In the genomic region with DNA sequence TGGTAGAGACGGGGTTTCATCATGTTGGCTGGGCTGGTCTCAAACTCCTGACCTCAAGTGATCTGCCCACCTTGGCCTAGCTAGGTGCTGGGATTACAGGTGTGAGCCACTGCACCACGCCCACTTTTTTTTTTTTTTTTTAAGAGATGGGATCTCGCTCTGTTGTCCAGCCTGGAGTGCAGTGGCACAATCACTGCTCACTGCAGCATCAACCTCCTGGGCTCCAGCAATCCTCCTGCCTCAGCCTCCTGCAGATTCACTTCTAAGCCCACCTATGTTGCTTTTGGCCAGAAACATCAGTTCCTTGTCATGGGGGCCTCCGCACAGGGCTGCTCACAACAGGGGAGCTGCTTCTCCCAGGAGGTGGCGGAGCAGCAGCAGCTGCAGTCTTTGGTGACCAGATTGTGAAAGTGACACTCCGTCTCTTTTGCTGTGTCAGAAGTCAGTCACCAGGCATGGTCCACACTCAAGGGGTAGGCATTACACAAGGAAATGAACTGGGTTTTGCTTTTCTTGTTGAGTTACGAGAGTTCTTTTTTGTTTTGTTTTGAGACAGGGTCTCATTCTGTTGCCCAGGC, we compare ENCODE assay signal across 14 cellular contexts. TPM values are rescaled to one million over a fixed set of nuclear protein-coding genes. Genes with fewer than 3 reads are reported as not detected.
DNase-seq lines count a peak whose midpoint lies in the region; ATAC-seq and TF ChIP-seq lines count a peak whose summit lies in the region.
"Had no signal": no experiment of that assay in that cellular context is flagged by ENCODE, and none has a peak within 500 bp of the region (broad histone marks: within the 10 kb centered on the region; RNA-seq: fewer than 3 reads in every experiment).

No MANE protein-coding gene starts in this region.

- ATAC-seq in activated CD4-positive, alpha-beta T cell treated with anti-CD3 and anti-CD28 coated beads for 36 hours, result peak; percentile 41

- intact Hi-C loops in activated CD4-positive, alpha-beta T cell treated with anti-CD3 and anti-CD28 coated beads for 36 hours (cut with DNase I, micrococcal nuclease), result loop anchor here (1.0 to 5.0 kb wide), 10 partner anchors 9 to 244 kb away; partner anchors contain the start of genes CAPN15 (in 1 of the 2), DECR2 (in 1 of the 2), METTL26 (in 1 of the 2) and RAB11FIP3 (in 1 of the 2)

- peaks cover 22% of the 10 kb centered on the region for H3K4me1 Mint-ChIP-seq in activated CD4-positive, alpha-beta T cell treated with anti-CD3 and anti-CD28 coated beads for 36 hours
- H3K4me1 Mint-ChIP-seq in IgD-negative memory B cell, result peaks cover 13 to 24% (median 18%) of the 10 kb centered on the region in 3 donors
- H3K4me1 Mint-ChIP-seq in HFFc6 (ENCODE audit: low read depth), result peaks cover 20% of the 10 kb centered on the region

- H3K9me3 ChIP-seq in neuronal stem cell (replicated peaks in 1 of 2; ENCODE audit: control insufficient read depth in 2 of 2, insufficient read depth in 1 of 2, low read depth in 1 of 2, low read length in 2 of 2) (peaks cover 0 to 3% of the 10 kb centered on the region in 2 donors), hepatocyte (ENCODE audit: low read depth) (no peaks in the 10 kb centered on the region)
- H3K9me3 ChIP-seq: right atrium auricular region, tibial artery had no signal

- CTCF ChIA-PET in activated CD4-positive, alpha-beta T cell treated with anti-CD3 and anti-CD28 coated beads for 36 hours (lab: Charles Lee), result interaction anchor here (0.7 to 1.8 kb wide), 8 partner anchors 11 to 320 kb away, joined by 3 to 12 read pairs (median 3); partner anchors contain the start of gene MRPL28

- no peak overlapping the region for H4K91ac ChIP-seq in neuronal stem cell (ENCODE audit: low read depth, low read length, poor library complexity)

- H4K20me1 ChIP-seq in hepatocyte (ENCODE audit: insufficient read depth, poor library complexity, severe bottlenecking), result no peaks in the 10 kb centered on the region

- no peak for TF ChIP-seq CTCF in HFFc6 (IDR thresholded peaks at IDR 0.05)
- TF ChIP-seq CTCF in hepatocyte (IDR thresholded peaks at IDR 0.05; ENCODE audit: poor library complexity), result no peak

- POLR2A ChIA-PET in activated CD4-positive, alpha-beta T cell treated with anti-CD3 and anti-CD28 coated beads for 36 hours (lab: Charles Lee), result interaction anchor here (0.5 kb wide), 2 partner anchors 159 to 285 kb away, joined by 4 to 8 read pairs; no protein-coding TSS in a partner anchor

- no peak overlapping the region for H3K14ac ChIP-seq in neuronal stem cell (ENCODE audit: low read length)

- peak; percentile 68 for DNase-seq in activated CD4-positive, alpha-beta T cell treated with anti-CD3 and anti-CD28 coated beads for 36 hours
- DNase-seq in activated CD4-positive, alpha-beta T cell treated with anti-CD3 and anti-CD28 coated beads, Interleukin-2, amount 50 U/mL, for 48 hours, result no peak
- DNase-seq in activated gamma-delta T cell treated with anti-CD3 and anti-CD28 coated beads, Interleukin-2, amount 50 U/mL, for 16 hours (ENCODE audit: low read depth), result peak; percentile 51
- DNase-seq in neuronal stem cell (ENCODE audit: low spot score), result no peak
- DNase-seq in HFFc6, result no peak
- no peak for DNase-seq in hepatocyte (ENCODE audit: low spot score)
- no peak for DNase-seq in NK-92 treated with Interleukin-12 subunit alpha and Interleukin-12 subunit beta, amount 100 ng/mL, for 24 hours (lab: John Stamatoyannopoulos, UW)

- H3K9me2 ChIP-seq in hepatocyte (replicated peaks; ENCODE audit: insufficient read depth), result no peaks in the 10 kb centered on the region

- WGBS in neuronal stem cell (ENCODE audit: extremely low coverage in 2 of 2, insufficient read length in 2 of 2, insufficient replicate concordance in 1 of 2), 2 donors, result no CpG with 5 or more reads among the region's 7 CpGs
- WGBS in hepatocyte (ENCODE audit: low lambda C conversion rate, missing lambda C conversion rate), result 97% methylated on average over 7 of the region's 7 CpGs

- H2BK15ac ChIP-seq in neuronal stem cell (ENCODE audit: low read length), result no peak overlapping the region

- no peak overlapping the region for H2BK120ac ChIP-seq in neuronal stem cell (ENCODE audit: low read depth, low read length)

- no peaks in the 10 kb centered on the region for H3K27me3 ChIP-seq in neuronal stem cell (ENCODE audit: control insufficient read depth in 3 of 3, insufficient read depth in 3 of 3, low read depth in 1 of 3, low read length in 3 of 3)
- no peaks in the 10 kb centered on the region for H3K27me3 ChIP-seq in hepatocyte
- H3K27me3 ChIP-seq: right atrium auricular region, tibial artery had no signal

- H3K4me2 ChIP-seq in neuronal stem cell (ENCODE audit: insufficient read depth, low read length, poor library complexity, severe bottlenecking) (no peak overlapping the region), hepatocyte (no peak overlapping the region)

- H3K9ac ChIP-seq in neuronal stem cell (ENCODE audit: low read depth, low read length, poor library complexity), result no peak overlapping the region

- H3K36me3 ChIP-seq in neuronal stem cell (replicated peaks in 1 of 2; ENCODE audit: control insufficient read depth in 2 of 2, insufficient read depth in 2 of 2, low read length in 2 of 2), result no peaks in the 10 kb centered on the region
- no peaks in the 10 kb centered on the region for H3K36me3 ChIP-seq in hepatocyte (replicated peaks; ENCODE audit: insufficient read depth, low read depth)
- H3K36me3 ChIP-seq: right atrium auricular region, tibial artery had no signal

- no peaks in the 10 kb centered on the region for H3K9me3 Mint-ChIP-seq in activated CD4-positive, alpha-beta T cell treated with anti-CD3 and anti-CD28 coated beads for 36 hours (ENCODE audit: low read depth)
- peaks cover 0 to 1% (median 0%) of the 10 kb centered on the region in 3 donors for H3K9me3 Mint-ChIP-seq in IgD-negative memory B cell
- peaks cover 5% of the 10 kb centered on the region; the same call in 1 of the 2 replicates for H3K9me3 Mint-ChIP-seq in HFFc6
- H3K9me3 Mint-ChIP-seq: activated T-cell treated with anti-CD3 and anti-CD28 coated beads, Interleukin-2, amount 50 U/mL, for 4 hours had no signal

- H3K4me3 ChIP-seq in neuronal stem cell (ENCODE audit: low read length in 2 of 2) (no peak overlapping the region), hepatocyte (no peak overlapping the region)
- H3K4me3 ChIP-seq: right atrium auricular region, tibial artery had no signal

- H3K4ac ChIP-seq in neuronal stem cell (ENCODE audit: low read length), result no peak overlapping the region

- H2BK12ac ChIP-seq in neuronal stem cell (ENCODE audit: low read length), result no peak overlapping the region

- no peak overlapping the region for H3K18ac ChIP-seq in neuronal stem cell (ENCODE audit: low read length)

- H3K23ac ChIP-seq in neuronal stem cell (ENCODE audit: low read depth, low read length, poor library complexity), result no peak overlapping the region

- H3K4me1 ChIP-seq in neuronal stem cell (ENCODE audit: control insufficient read depth in 2 of 2, insufficient read depth in 1 of 2, low read depth in 1 of 2, low read length in 2 of 2) (peaks cover 1 to 16% of the 10 kb centered on the region in 2 donors), hepatocyte (ENCODE audit: insufficient read depth) (peaks cover 24% of the 10 kb centered on the region)

- H3K36me3 Mint-ChIP-seq in activated CD4-positive, alpha-beta T cell treated with anti-CD3 and anti-CD28 coated beads for 36 hours (ENCODE audit: low read depth), result no peaks in the 10 kb centered on the region
- H3K36me3 Mint-ChIP-seq in IgD-negative memory B cell (peaks cover 2% of the 10 kb centered on the region), HFFc6 (ENCODE audit: low read depth) (no peaks in the 10 kb centered on the region; the same call in 1 of the 2 replicates)

- H3K27me3 Mint-ChIP-seq in activated CD4-positive, alpha-beta T cell treated with anti-CD3 and anti-CD28 coated beads for 36 hours, result peaks cover 3% of the 10 kb centered on the region
- H3K27me3 Mint-ChIP-seq in IgD-negative memory B cell (no peaks in the 10 kb centered on the region), HFFc6 (ENCODE audit: insufficient read depth) (0 out of 2 replicates have a peak, but pooled peaks cover 3% of the 10 kb centered on the region)

- H2BK5ac ChIP-seq in neuronal stem cell (ENCODE audit: low read length), result no peak overlapping the region

- no peak overlapping the region for H3K4me3 Mint-ChIP-seq in activated CD4-positive, alpha-beta T cell treated with anti-CD3 and anti-CD28 coated beads for 36 hours
- H3K4me3 Mint-ChIP-seq in IgD-negative memory B cell, result peak overlapping the region in 1 of 4 donors; percentile 26
- H3K4me3 Mint-ChIP-seq in HFFc6, result no peak overlapping the region
- H3K4me3 Mint-ChIP-seq: activated T-cell treated with anti-CD3 and anti-CD28 coated beads, Interleukin-2, amount 50 U/mL, for 4 hours; nephron progenitor cell; T-helper 1 cell treated with Interleukin-12 subunit alpha and Interleukin-12 subunit beta and Interleukin-4 antibody, amounts not matched to agents 30 μg/mL and 1 μg/mL, for 36 hours had no signal

- H3K27ac ChIP-seq in neuronal stem cell (replicated peaks; ENCODE audit: low read length), result no peak overlapping the region
- H3K27ac ChIP-seq in hepatocyte, result no peak overlapping the region
- H3K27ac ChIP-seq: right atrium auricular region, tibial artery had no signal

- H2AFZ ChIP-seq in neuronal stem cell (ENCODE audit: low read length) (no peak overlapping the region), hepatocyte (no peak overlapping the region)

- H3K79me2 ChIP-seq in hepatocyte, result peaks cover 29% of the 10 kb centered on the region

- no peaks in the 10 kb centered on the region for H3K79me1 ChIP-seq in neuronal stem cell (ENCODE audit: low read depth, low read length)

- no peak overlapping the region for H4K8ac ChIP-seq in neuronal stem cell (ENCODE audit: low read depth, low read length)

- H3K27ac Mint-ChIP-seq in activated CD4-positive, alpha-beta T cell treated with anti-CD3 and anti-CD28 coated beads for 36 hours, result no peak overlapping the region
- H3K27ac Mint-ChIP-seq in IgD-negative memory B cell (peak overlapping the region in 2 of 3 donors; percentile 46 to 84), HFFc6 (no peak overlapping the region)
- H3K27ac Mint-ChIP-seq: H9; nephron progenitor cell; T-helper 1 cell treated with Interleukin-12 subunit alpha and Interleukin-12 subunit beta and Interleukin-4 antibody, amounts not matched to agents 30 μg/mL and 1 μg/mL, for 36 hours had no signal

- H2AK5ac ChIP-seq in neuronal stem cell (ENCODE audit: low read depth, low read length), result peak overlapping the region; percentile 11

RNA-seq across cellular contexts. Expression of gene NME4, which starts 4.5 kb away (rescaled TPM):
- total RNA-seq in activated CD4-positive, alpha-beta T cell treated with anti-CD3 and anti-CD28 coated beads for 36 hours, result 10 to 100 TPM; 55.9 to 72.1 TPM
- polyA plus RNA-seq in IgD-negative memory B cell, result 106 TPM
- 329 TPM for polyA plus RNA-seq in neuronal stem cell (2013, experiment 1 of 2)
- polyA plus RNA-seq in neuronal stem cell (2013, experiment 2 of 2), result 313 TPM
- total RNA-seq in HFFc6 (2021; fragmentation: NEBNext Ultra II Directional; extraction: Animal tissue kit (Norgen Biotek cat#: 25700)), result 100 to 1,000 TPM; 153 to 276 (median 158) TPM
- total RNA-seq in hepatocyte, result 168 and 227 TPM in 2 replicates
- 543 and 611 TPM in 2 replicates for polyA plus RNA-seq in hepatocyte

RNA-seq across cellular contexts. Expression of gene DECR2, which starts 9.1 kb away (rescaled TPM):
- 10 to 100 TPM; 11.5 to 13.0 TPM for total RNA-seq in activated CD4-positive, alpha-beta T cell treated with anti-CD3 and anti-CD28 coated beads for 36 hours
- polyA plus RNA-seq in IgD-negative memory B cell, result 7.2 TPM
- 17.1 TPM for polyA plus RNA-seq in neuronal stem cell (2013, experiment 1 of 2)
- polyA plus RNA-seq in neuronal stem cell (2013, experiment 2 of 2), result 17.8 TPM
- total RNA-seq in HFFc6 (2021; fragmentation: NEBNext Ultra II Directional; extraction: Animal tissue kit (Norgen Biotek cat#: 25700)), result 10 to 100 TPM; 14.0 to 20.3 (median 16.0) TPM
- 29.4 and 54.5 TPM in 2 replicates for total RNA-seq in hepatocyte
- 80.5 and 107 TPM in 2 replicates for polyA plus RNA-seq in hepatocyte

RNA-seq across cellular contexts. Expression of gene PGAP6, which starts 10.8 kb away (rescaled TPM):
- total RNA-seq in activated CD4-positive, alpha-beta T cell treated with anti-CD3 and anti-CD28 coated beads for 36 hours, result 10 to 100 TPM; 22.9 to 40.8 TPM
- polyA plus RNA-seq in IgD-negative memory B cell (7.3 TPM), hepatocyte (205 and 229 TPM in 2 replicates)
- polyA plus RNA-seq in neuronal stem cell (2013, experiment 1 of 2), result 30.5 TPM
- polyA plus RNA-seq in neuronal stem cell (2013, experiment 2 of 2), result 28.5 TPM
- 10 to 100 TPM; 50.6 to 69.7 (median 59.7) TPM for total RNA-seq in HFFc6 (2021; fragmentation: NEBNext Ultra II Directional; extraction: Animal tissue kit (Norgen Biotek cat#: 25700))
- total RNA-seq in hepatocyte, result 130 and 133 TPM in 2 replicates

RNA-seq across cellular contexts. Expression of gene MRPL28, which starts 22.2 kb away (rescaled TPM):
- 10 to 100 TPM; 90.2 to 94.4 TPM for total RNA-seq in activated CD4-positive, alpha-beta T cell treated with anti-CD3 and anti-CD28 coated beads for 36 hours
- polyA plus RNA-seq in IgD-negative memory B cell (69.8 TPM), hepatocyte (126 and 144 TPM in 2 replicates)
- 68.8 TPM for polyA plus RNA-seq in neuronal stem cell (2013, experiment 1 of 2)
- polyA plus RNA-seq in neuronal stem cell (2013, experiment 2 of 2), result 73.1 TPM
- total RNA-seq in HFFc6 (2021; fragmentation: NEBNext Ultra II Directional; extraction: Animal tissue kit (Norgen Biotek cat#: 25700)), result 100 to 1,000 TPM; 105 to 131 (median 129) TPM
- total RNA-seq in hepatocyte, result 80.0 and 88.1 TPM in 2 replicates

RNA-seq across cellular contexts. Expression of gene RAB11FIP3, which starts 32.9 kb away (rescaled TPM):
- 10 to 100 TPM; 14.2 to 17.0 TPM for total RNA-seq in activated CD4-positive, alpha-beta T cell treated with anti-CD3 and anti-CD28 coated beads for 36 hours
- polyA plus RNA-seq in IgD-negative memory B cell (1.9 TPM), hepatocyte (72.8 and 81.0 TPM in 2 replicates)
- 24.4 TPM for polyA plus RNA-seq in neuronal stem cell (2013, experiment 1 of 2)
- 24.0 TPM for polyA plus RNA-seq in neuronal stem cell (2013, experiment 2 of 2)
- 10 to 100 TPM; 30.3 to 36.9 (median 33.9) TPM for total RNA-seq in HFFc6 (2021; fragmentation: NEBNext Ultra II Directional; extraction: Animal tissue kit (Norgen Biotek cat#: 25700))
- total RNA-seq in hepatocyte, result 39.9 and 47.3 TPM in 2 replicates

Comparison
In these comparisons a context has a peak if more than half of its experiments do, and no peak if none do; other contexts are left out.
1. DNase-seq: peak in activated CD4-positive, alpha-beta T cell treated with anti-CD3 and anti-CD28 coated beads for 36 hours (single experiment) and activated gamma-delta T cell treated with anti-CD3 and anti-CD28 coated beads, Interleukin-2, amount 50 U/mL, for 16 hours (single experiment); none in activated CD4-positive, alpha-beta T cell treated with anti-CD3 and anti-CD28 coated beads, Interleukin-2, amount 50 U/mL, for 48 hours (0 of 2), neuronal stem cell (single experiment), HFFc6 (single experiment), hepatocyte (single experiment) and NK-92 treated with Interleukin-12 subunit alpha and Interleukin-12 subunit beta, amount 100 ng/mL, for 24 hours (single experiment).
2. H3K27ac Mint-ChIP-seq: peak in IgD-negative memory B cell (2 of 3); none in activated CD4-positive, alpha-beta T cell treated with anti-CD3 and anti-CD28 coated beads for 36 hours (single experiment) and HFFc6 (single experiment).